In the genomic region with DNA sequence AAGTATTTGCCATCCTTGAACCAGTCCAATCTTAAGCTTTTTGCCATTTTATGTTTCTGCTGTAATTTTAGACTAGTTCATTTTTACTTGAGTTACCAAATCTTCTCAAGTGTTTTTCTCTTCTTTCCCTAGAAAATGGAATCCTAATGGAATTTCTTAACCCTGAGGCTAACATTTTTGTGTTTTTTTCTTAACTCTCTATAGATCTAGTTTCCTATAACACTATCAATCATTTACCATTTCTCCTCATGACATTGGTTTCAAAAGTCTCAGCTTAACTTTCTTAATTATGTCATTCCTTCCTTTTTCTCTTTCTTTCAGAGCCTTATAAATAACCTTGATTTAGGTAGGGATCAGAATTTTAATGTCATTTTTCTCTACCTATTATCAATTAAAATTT, we compare ENCODE assay signal across 2 cellular contexts.
TF ChIP-seq lines count a peak whose summit lies in the region.

No MANE protein-coding gene starts in this region.

TF ChIP-seq in HEK293, 187 proteins besides CTCF, POLR2A, EP300 and RAD21:
- TF ChIP-seq ZNF157 (tag by site-specific recombination; IDR thresholded peaks at IDR 0.05), result no peak
- TF ChIP-seq, protein P1, sequence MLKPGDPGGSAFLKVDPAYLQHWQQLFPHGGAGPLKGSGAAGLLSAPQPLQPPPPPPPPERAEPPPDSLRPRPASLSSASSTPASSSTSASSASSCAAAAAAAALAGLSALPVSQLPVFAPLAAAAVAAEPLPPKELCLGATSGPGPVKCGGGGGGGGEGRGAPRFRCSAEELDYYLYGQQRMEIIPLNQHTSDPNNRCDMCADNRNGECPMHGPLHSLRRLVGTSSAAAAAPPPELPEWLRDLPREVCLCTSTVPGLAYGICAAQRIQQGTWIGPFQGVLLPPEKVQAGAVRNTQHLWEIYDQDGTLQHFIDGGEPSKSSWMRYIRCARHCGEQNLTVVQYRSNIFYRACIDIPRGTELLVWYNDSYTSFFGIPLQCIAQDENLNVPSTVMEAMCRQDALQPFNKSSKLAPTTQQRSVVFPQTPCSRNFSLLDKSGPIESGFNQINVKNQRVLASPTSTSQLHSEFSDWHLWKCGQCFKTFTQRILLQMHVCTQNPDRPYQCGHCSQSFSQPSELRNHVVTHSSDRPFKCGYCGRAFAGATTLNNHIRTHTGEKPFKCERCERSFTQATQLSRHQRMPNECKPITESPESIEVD (tag by site-specific recombination; IDR thresholded peaks at IDR 0.05), result peak; percentile 43

TF ChIP-seq in GM12878, 131 proteins besides CTCF, POLR2A, EP300 and RAD21:
- TF ChIP-seq ATF7 (IDR thresholded peaks at IDR 0.05; ENCODE audit: low read depth) (0 out of 2 replicates have a peak, but pooled peaks have one; percentile 32), BMI1 (IDR thresholded peaks at IDR 0.05; ENCODE audit: borderline replicate concordance) (no peak), SMAD1 (IDR thresholded peaks at IDR 0.05; ENCODE audit: low read depth, partially characterized antibody) (no peak), STAT1 (conservative IDR thresholded peaks at IDR 0.05) (no peak), RFX5 (IDR thresholded peaks at IDR 0.05; ENCODE audit: low read depth, low read length) (no peak), YBX1 (IDR thresholded peaks at IDR 0.05) (no peak)
- TF ChIP-seq, protein P2, sequence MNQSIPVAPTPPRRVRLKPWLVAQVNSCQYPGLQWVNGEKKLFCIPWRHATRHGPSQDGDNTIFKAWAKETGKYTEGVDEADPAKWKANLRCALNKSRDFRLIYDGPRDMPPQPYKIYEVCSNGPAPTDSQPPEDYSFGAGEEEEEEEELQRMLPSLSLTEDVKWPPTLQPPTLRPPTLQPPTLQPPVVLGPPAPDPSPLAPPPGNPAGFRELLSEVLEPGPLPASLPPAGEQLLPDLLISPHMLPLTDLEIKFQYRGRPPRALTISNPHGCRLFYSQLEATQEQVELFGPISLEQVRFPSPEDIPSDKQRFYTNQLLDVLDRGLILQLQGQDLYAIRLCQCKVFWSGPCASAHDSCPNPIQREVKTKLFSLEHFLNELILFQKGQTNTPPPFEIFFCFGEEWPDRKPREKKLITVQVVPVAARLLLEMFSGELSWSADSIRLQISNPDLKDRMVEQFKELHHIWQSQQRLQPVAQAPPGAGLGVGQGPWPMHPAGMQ (IDR thresholded peaks at IDR 0.05; ENCODE audit: borderline replicate concordance), result no peak
